In the genomic region with DNA sequence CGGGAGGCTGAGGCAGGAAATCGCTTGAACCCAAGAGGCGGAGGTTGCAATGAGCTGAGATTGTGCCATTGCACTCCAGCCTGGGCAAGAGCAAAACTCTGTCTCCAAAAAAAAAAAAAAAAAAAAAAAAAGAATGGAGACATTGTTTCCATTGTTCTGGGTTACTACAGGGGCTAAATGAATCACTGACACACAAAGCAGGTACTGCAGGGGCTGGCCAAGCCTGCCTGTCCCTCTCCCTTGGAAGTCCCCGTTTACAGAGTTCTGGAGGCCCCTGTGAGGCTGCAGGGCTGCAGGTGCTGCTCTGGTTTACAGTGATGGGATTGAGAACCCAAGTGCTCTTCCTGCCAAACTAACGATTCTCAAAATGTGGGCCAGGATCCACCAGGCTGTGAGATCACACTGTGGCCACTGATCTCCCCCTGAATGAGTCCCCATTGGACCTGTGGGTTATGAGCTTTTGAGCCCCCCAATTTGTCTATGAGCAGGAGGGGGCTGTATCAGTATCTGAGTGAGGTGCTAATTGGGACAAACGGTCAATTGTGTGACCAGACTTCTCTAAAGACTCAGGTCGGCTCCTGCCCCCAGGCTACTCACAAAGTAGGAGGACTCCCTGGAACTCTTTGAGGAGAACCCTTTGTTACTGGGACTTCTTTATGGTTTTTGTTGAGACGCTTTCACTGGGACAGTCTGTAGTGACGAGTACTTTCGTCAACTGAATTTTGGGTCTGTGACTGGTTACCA, we compare ENCODE assay signal across 13 cellular contexts. TPM values are rescaled to one million over a fixed set of nuclear protein-coding genes. Genes with fewer than 3 reads are reported as not detected.
DNase-seq lines count a peak whose midpoint lies in the region; ATAC-seq, FAIRE-seq and TF ChIP-seq lines count a peak whose summit lies in the region.
"Had no signal": no experiment of that assay in that cellular context is flagged by ENCODE, and none has a peak within 500 bp of the region (broad histone marks: within the 10 kb centered on the region; RNA-seq: fewer than 3 reads in every experiment).

No MANE protein-coding gene starts in this region.

- no peaks in the 10 kb centered on the region for H3K36me3 ChIP-seq in uterus
- H3K36me3 ChIP-seq: BE2C had no signal

- no peak for TF ChIP-seq CTCF in uterus (IDR thresholded peaks at IDR 0.05)

- H3K27ac ChIP-seq in uterus: no peak overlapping the region

- ATAC-seq in T-helper 17 cell (no peak), GM21381 (IDR thresholded peaks at IDR 0.05; ENCODE audit: unreplicated experiment) (no peak)

- H3K27me3 ChIP-seq in uterus: no peaks in the 10 kb centered on the region
- H3K27me3 ChIP-seq: BE2C had no signal

- FAIRE-seq in urothelium cell line (lab: Jason Lieb, UNC): no peak
- no peak for FAIRE-seq in frontal cortex (lab: Jason Lieb, UNC)
- FAIRE-seq: astrocyte had no signal

- no peaks in the 10 kb centered on the region for H3K27me3 Mint-ChIP-seq in activated naive CD4-positive, alpha-beta T cell treated with anti-CD3 and anti-CD28 coated beads, Interleukin-2, amount 10 ng/mL, durations not matched to agents 7 days and 5 days
- no peaks in the 10 kb centered on the region for H3K27me3 Mint-ChIP-seq in T-helper 17 cell

- H3K36me3 Mint-ChIP-seq in activated naive CD4-positive, alpha-beta T cell treated with anti-CD3 and anti-CD28 coated beads, Interleukin-2, amount 10 ng/mL, durations not matched to agents 7 days and 5 days: peaks cover 5% of the 10 kb centered on the region
- H3K36me3 Mint-ChIP-seq in T-helper 17 cell (ENCODE audit: low read depth): no peaks in the 10 kb centered on the region

- DNase-seq in activated naive CD4-positive, alpha-beta T cell treated with anti-CD3 and anti-CD28 coated beads, Interleukin-2, amount 10 ng/mL, durations not matched to agents 7 days and 5 days: no peak
- no peak for DNase-seq in activated naive CD4-positive, alpha-beta T cell treated with anti-CD3 and anti-CD28 coated beads, Interleukin-2, amount 50 U/mL, for 16 hours
- no peak for DNase-seq in T-helper 17 cell
- DNase-seq in globus pallidus (ENCODE audit: low spot score): peak; percentile 60
- DNase-seq in urothelium cell line (ENCODE audit: low spot score): peak; percentile 79
- DNase-seq in uterus: no peak
- DNase-seq in frontal cortex (ENCODE audit: low spot score in 2 of 2): no peak
- DNase-seq: BE2C had no signal

- peak overlapping the region; percentile 33 for H3K27ac Mint-ChIP-seq in activated naive CD4-positive, alpha-beta T cell treated with anti-CD3 and anti-CD28 coated beads, Interleukin-2, amount 10 ng/mL, durations not matched to agents 7 days and 5 days
- H3K27ac Mint-ChIP-seq in T-helper 17 cell: peak overlapping the region; percentile 82

- TF ChIP-seq POLR2A in uterus (IDR thresholded peaks at IDR 0.05): no peak

- H3K9me3 Mint-ChIP-seq in activated naive CD4-positive, alpha-beta T cell treated with anti-CD3 and anti-CD28 coated beads, Interleukin-2, amount 10 ng/mL, durations not matched to agents 7 days and 5 days: no peaks in the 10 kb centered on the region

- H3K4me3 ChIP-seq in uterus: no peak overlapping the region
- H3K4me3 ChIP-seq: lung had no signal

- H3K4me1 Mint-ChIP-seq in activated naive CD4-positive, alpha-beta T cell treated with anti-CD3 and anti-CD28 coated beads, Interleukin-2, amount 10 ng/mL, durations not matched to agents 7 days and 5 days: peaks cover 43% of the 10 kb centered on the region
- H3K4me1 Mint-ChIP-seq in T-helper 17 cell: peaks cover 35% of the 10 kb centered on the region

- H3K4me1 ChIP-seq in uterus: no peaks in the 10 kb centered on the region
- H3K4me1 ChIP-seq: BE2C had no signal

- no peak overlapping the region for H3K4me3 Mint-ChIP-seq in activated naive CD4-positive, alpha-beta T cell treated with anti-CD3 and anti-CD28 coated beads, Interleukin-2, amount 10 ng/mL, durations not matched to agents 7 days and 5 days
- no peak overlapping the region for H3K4me3 Mint-ChIP-seq in T-helper 17 cell

- intact Hi-C loops in uterus (cut with DNase I; ENCODE audit: low total_unique reads): no loop called here

- no peaks in the 10 kb centered on the region for H3K9me3 ChIP-seq in T-helper 17 cell (ENCODE audit: control insufficient read depth, low read length, poor library complexity, severe bottlenecking)
- H3K9me3 ChIP-seq in uterus: no peaks in the 10 kb centered on the region
- H3K9me3 ChIP-seq: BE2C had no signal

- CTCF ChIA-PET in activated naive CD4-positive, alpha-beta T cell treated with anti-CD3 and anti-CD28 coated beads, Interleukin-2, amount 10 ng/mL, durations not matched to agents 7 days and 5 days (lab: Charles Lee): no interaction called here

RNA-seq across cellular contexts. Expression of a gene that starts 39.0 kb away (rescaled TPM):
- under 1 TPM; 0.21 to 0.87 TPM for total RNA-seq in T-helper 17 cell
- 1 to 10 TPM in 1 of 4 donors, under 1 TPM in 1, not detected in 2; 0.03 to 1.1 TPM for total RNA-seq in uterus
- total RNA-seq in frontal cortex: under 0.01 TPM
- total RNA-seq: LHCN-M2; T-helper 2 cell treated with Interferon-gamma antibody and Interleukin-4, amounts not matched to agents 100 ng/mL and 5 ng/mL, for 36 hours had no signal

Comparison
In these comparisons a context has a peak if more than half of its experiments do, and no peak if none do; other contexts are left out.
1. DNase-seq: peak in globus pallidus (single experiment) and urothelium cell line (single experiment); none in activated naive CD4-positive, alpha-beta T cell treated with anti-CD3 and anti-CD28 coated beads, Interleukin-2, amount 10 ng/mL, durations not matched to agents 7 days and 5 days (single experiment), activated naive CD4-positive, alpha-beta T cell treated with anti-CD3 and anti-CD28 coated beads, Interleukin-2, amount 50 U/mL, for 16 hours (single experiment), T-helper 17 cell (0 of 3), uterus (0 of 2) and frontal cortex (0 of 2).